7 cellular contexts compared by ENCODE assay signal in genomic region chr17:45428954-45429337, GRCh38. TPM values are rescaled to one million over a fixed set of nuclear protein-coding genes. Genes with fewer than 3 reads are reported as not detected.
DNase-seq lines count a peak whose midpoint lies in the region; ATAC-seq and TF ChIP-seq lines count a peak whose summit lies in the region.

No MANE protein-coding gene starts in this region.

- DNase-seq in GM10266 (ENCODE audit: extremely low spot score) (peak; percentile 38), NB4 (ENCODE audit: low read depth) (peak; percentile 63), colonic mucosa (no peak), pons (ENCODE audit: low spot score) (peak; percentile 51), HT-29 (ENCODE audit: low spot score) (no peak), posterior vena cava (ENCODE audit: low spot score) (no peak)

- no peak for TF ChIP-seq CTCF in GM10266 (IDR thresholded peaks at IDR 0.05; ENCODE audit: control insufficient read depth, insufficient read depth, low read depth, missing control alignments)
- TF ChIP-seq CTCF in NB4 (IDR thresholded peaks at IDR 0.05; ENCODE audit: low read depth, low read length): no peak
- TF ChIP-seq CTCF in colonic mucosa (IDR thresholded peaks at IDR 0.05): no peak

- no peaks in the 10 kb centered on the region for H3K27me3 ChIP-seq in colonic mucosa

- H3K9ac ChIP-seq in colonic mucosa (ENCODE audit: low read depth in 2 of 2, low read length in 2 of 2): peak overlapping the region in 1 of 2 donors; percentile 61

- H3K4me3 ChIP-seq in NB4 (ENCODE audit: low read depth, low read length) (no peak overlapping the region), colonic mucosa (no peak overlapping the region)

- ATAC-seq in GM21526 (IDR thresholded peaks at IDR 0.05; ENCODE audit: low FRiP score, unreplicated experiment): no peak

- H3K27ac ChIP-seq in colonic mucosa: peak overlapping the region; percentile 61

- intact Hi-C loops in colonic mucosa (cut with DNase I) (no loop called here), posterior vena cava (cut with DNase I) (no loop called here)

- H3K36me3 ChIP-seq in colonic mucosa: no peaks in the 10 kb centered on the region

- no peaks in the 10 kb centered on the region for H3K9me3 ChIP-seq in colonic mucosa

- H3K4me1 ChIP-seq in colonic mucosa: peaks cover 16% of the 10 kb centered on the region

- TF ChIP-seq POLR2A in NB4 (IDR thresholded peaks at IDR 0.05; ENCODE audit: extremely low read depth, insufficient read length): no peak

RNA-seq across cellular contexts. Expression of gene ARHGAP27, which starts 3.7 kb away (rescaled TPM):
- total RNA-seq in colonic mucosa (100 to 1,000 TPM; 107 to 165 TPM), posterior vena cava (10 to 100 TPM; 17.8 to 24.5 TPM)
- total RNA-seq in HT-29 (2014; rRNA removed; shearing (Covaris generic)): 171 and 180 TPM in 2 replicates

Comparison
In these comparisons a context has a peak if more than half of its experiments do, and no peak if none do; other contexts are left out.
1. DNase-seq: peak in GM10266 (single experiment), NB4 (single experiment) and pons (single experiment); none in colonic mucosa (single experiment), HT-29 (single experiment) and posterior vena cava (single experiment).